Comparison of ENCODE assay signal across 17 cellular contexts in the genomic region with DNA sequence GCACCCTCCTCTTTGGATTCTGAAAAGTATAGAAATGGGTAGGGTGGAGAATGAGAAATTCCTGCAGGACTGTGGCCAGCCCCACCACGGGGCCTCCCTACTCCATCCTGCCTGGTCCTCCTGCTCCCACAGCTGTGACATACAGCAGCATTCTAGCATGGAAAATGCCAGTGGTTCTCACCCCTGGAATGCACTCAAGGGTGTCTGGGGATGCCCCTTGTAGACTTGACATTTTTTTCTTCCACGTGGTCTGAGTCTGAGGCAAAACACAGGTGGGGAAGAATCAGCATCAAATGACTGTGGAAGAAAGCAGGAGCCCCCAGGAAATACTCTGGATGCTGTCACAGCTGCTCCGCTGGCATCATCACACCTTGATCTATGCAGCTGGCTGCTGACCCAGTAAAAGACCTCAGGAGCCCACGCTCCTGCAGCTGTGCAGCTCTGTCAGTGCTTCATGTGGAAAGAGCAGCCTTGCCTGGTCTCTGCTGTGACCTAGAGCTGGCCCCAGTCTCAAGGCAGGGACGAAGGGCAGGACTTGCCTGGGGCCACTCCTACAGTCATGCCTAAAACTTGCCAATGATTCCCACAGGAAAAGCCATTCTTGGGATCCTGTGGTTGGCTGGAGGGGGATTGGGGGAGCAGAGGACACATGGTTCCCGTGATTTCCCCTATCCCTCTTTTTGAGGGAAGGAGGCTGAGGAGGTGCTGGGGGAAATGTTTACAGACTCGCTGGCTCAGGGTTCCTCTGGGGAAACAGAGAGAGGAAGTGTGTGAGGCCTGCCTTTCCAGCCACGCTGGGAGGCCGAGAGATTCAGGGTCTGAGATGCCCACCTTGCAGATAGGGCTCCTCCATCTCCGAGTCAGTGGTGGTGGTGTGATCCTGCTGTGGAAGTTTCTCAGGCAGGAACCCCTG. TPM values are rescaled to one million over a fixed set of nuclear protein-coding genes. Genes with fewer than 3 reads are reported as not detected.
A peak's percentile ranks its signal among the peaks of the same experiment; 100 is the strongest.
DNase-seq lines count a peak whose midpoint lies in the region; ATAC-seq, FAIRE-seq and TF ChIP-seq lines count a peak whose summit lies in the region.
"Had no signal": no experiment of that assay in that cellular context is flagged by ENCODE, and none has a peak within 500 bp of the region (broad histone marks: within the 10 kb centered on the region; RNA-seq: fewer than 3 reads in every experiment).

No MANE protein-coding gene starts in this region.

- no peak overlapping the region for H3K18ac ChIP-seq in neuronal stem cell (ENCODE audit: low read length)

- H3K27me3 ChIP-seq in astrocyte (ENCODE audit: insufficient read depth, low read length) (no peaks in the 10 kb centered on the region), layer of hippocampus (ENCODE audit: control insufficient read depth, insufficient read depth, low read length) (no peaks in the 10 kb centered on the region), skeletal muscle tissue (ENCODE audit: control insufficient read depth in 3 of 3, insufficient read depth in 3 of 3, low read length in 3 of 3) (no peaks in the 10 kb centered on the region), neuronal stem cell (ENCODE audit: control insufficient read depth in 3 of 3, insufficient read depth in 3 of 3, low read depth in 1 of 3, low read length in 3 of 3) (no peaks in the 10 kb centered on the region)
- H3K27me3 ChIP-seq: hepatocyte had no signal

- H3K4me1 ChIP-seq in astrocyte (ENCODE audit: insufficient read depth, low read length): peaks cover 40% of the 10 kb centered on the region
- peaks cover 51 to 85% (median 65%) of the 10 kb centered on the region in 3 donors for H3K4me1 ChIP-seq in skeletal muscle tissue (ENCODE audit: control insufficient read depth in 3 of 3, insufficient read depth in 3 of 3, low read length in 3 of 3)
- H3K4me1 ChIP-seq in neuronal stem cell (ENCODE audit: control insufficient read depth in 2 of 2, insufficient read depth in 1 of 2, low read depth in 1 of 2, low read length in 2 of 2): peaks cover 0 to 17% of the 10 kb centered on the region in 2 donors

- no peak overlapping the region for H2BK120ac ChIP-seq in neuronal stem cell (ENCODE audit: low read depth, low read length)

- no peak overlapping the region for H3K4ac ChIP-seq in neuronal stem cell (ENCODE audit: low read length)

- H3K36me3 ChIP-seq in astrocyte (ENCODE audit: insufficient read depth, low read length): peaks cover 82% of the 10 kb centered on the region
- H3K36me3 ChIP-seq in skeletal muscle tissue (ENCODE audit: control insufficient read depth in 3 of 3, insufficient read depth in 3 of 3, low read length in 3 of 3): peaks cover 45 to 59% (median 56%) of the 10 kb centered on the region in 3 donors
- peaks cover 68 to 98% of the 10 kb centered on the region in 2 donors for H3K36me3 ChIP-seq in neuronal stem cell (replicated peaks in 1 of 2; ENCODE audit: control insufficient read depth in 2 of 2, insufficient read depth in 2 of 2, low read length in 2 of 2)

- H3K9me3 ChIP-seq in astrocyte (ENCODE audit: insufficient read depth, low read depth, low read length) (no peaks in the 10 kb centered on the region), skeletal muscle tissue (ENCODE audit: control insufficient read depth in 3 of 3, low read length in 3 of 3) (no peaks in the 10 kb centered on the region), neuronal stem cell (replicated peaks in 1 of 2; ENCODE audit: control insufficient read depth in 2 of 2, insufficient read depth in 1 of 2, low read depth in 1 of 2, low read length in 2 of 2) (no peaks in the 10 kb centered on the region)
- H3K9me3 ChIP-seq: mucosa of descending colon had no signal

- TF ChIP-seq CTCF in astrocyte (IDR thresholded peaks at IDR 0.05; ENCODE audit: insufficient read depth, low read depth, low read length): no peak
- no peak for TF ChIP-seq CTCF in GM10248 (IDR thresholded peaks at IDR 0.05; ENCODE audit: control extremely low read depth, extremely low read depth, low read depth, missing control alignments)

- H3K9me3 Mint-ChIP-seq in astrocyte (ENCODE audit: unreplicated experiment): no peaks in the 10 kb centered on the region
- H3K9me3 Mint-ChIP-seq: activated CD8-positive, alpha-beta T cell treated with anti-CD3 and anti-CD28 coated beads for 36 hours; activated naive CD4-positive, alpha-beta T cell treated with anti-CD3 and anti-CD28 coated beads, Interleukin-2, amount 50 U/mL, for 24 hours had no signal

- no peak for ATAC-seq in GM18909 (IDR thresholded peaks at IDR 0.05; ENCODE audit: poor library complexity, unreplicated experiment)
- ATAC-seq: activated CD8-positive, alpha-beta T cell treated with anti-CD3 and anti-CD28 coated beads for 36 hours; mucosa of descending colon had no signal

- H3K4me3 ChIP-seq in astrocyte (ENCODE audit: insufficient read depth, low read depth, low read length): no peak overlapping the region
- peak overlapping the region in 2 of 3 donors; percentile 17 to 23 for H3K4me3 ChIP-seq in skeletal muscle tissue (ENCODE audit: low read length in 3 of 3)
- no peak overlapping the region for H3K4me3 ChIP-seq in neuronal stem cell (ENCODE audit: low read length in 2 of 2)
- H3K4me3 ChIP-seq: hepatocyte, mucosa of descending colon had no signal

- peaks cover 8% of the 10 kb centered on the region for H3K79me1 ChIP-seq in neuronal stem cell (ENCODE audit: low read depth, low read length)

- H3K27me3 Mint-ChIP-seq in astrocyte (ENCODE audit: low read depth, unreplicated experiment): no peaks in the 10 kb centered on the region
- H3K27me3 Mint-ChIP-seq: activated CD8-positive, alpha-beta T cell treated with anti-CD3 and anti-CD28 coated beads for 36 hours; activated naive CD4-positive, alpha-beta T cell treated with anti-CD3 and anti-CD28 coated beads, Interleukin-2, amount 50 U/mL, for 24 hours had no signal

- H3K4me2 ChIP-seq in astrocyte (ENCODE audit: low read length) (no peak overlapping the region), neuronal stem cell (ENCODE audit: insufficient read depth, low read length, poor library complexity, severe bottlenecking) (no peak overlapping the region)
- H3K4me2 ChIP-seq: hepatocyte had no signal

- no CpG with 5 or more reads among the region's 10 CpGs for WGBS in neuronal stem cell (ENCODE audit: extremely low coverage in 2 of 2, insufficient read length in 2 of 2, insufficient replicate concordance in 1 of 2), 2 donors

- H4K20me1 ChIP-seq in astrocyte (ENCODE audit: insufficient read depth, low read length): peaks cover 100% of the 10 kb centered on the region

- H3K27ac Mint-ChIP-seq in astrocyte (ENCODE audit: unreplicated experiment): peak overlapping the region; percentile 12
- H3K27ac Mint-ChIP-seq: activated CD8-positive, alpha-beta T cell treated with anti-CD3 and anti-CD28 coated beads for 36 hours; activated naive CD4-positive, alpha-beta T cell treated with anti-CD3 and anti-CD28 coated beads, Interleukin-2, amount 50 U/mL, for 24 hours had no signal

- H3K9ac ChIP-seq in astrocyte (ENCODE audit: low read length) (peak overlapping the region; percentile 37), skeletal muscle tissue (ENCODE audit: low read depth in 1 of 3, low read length in 3 of 3) (peak overlapping the region in 2 of 3 donors; percentile 34 to 71), neuronal stem cell (ENCODE audit: low read depth, low read length, poor library complexity) (no peak overlapping the region)

- H2AK5ac ChIP-seq in neuronal stem cell (ENCODE audit: low read depth, low read length): no peak overlapping the region

- H3K23ac ChIP-seq in neuronal stem cell (ENCODE audit: low read depth, low read length, poor library complexity): no peak overlapping the region

- no peak overlapping the region for H3K14ac ChIP-seq in neuronal stem cell (ENCODE audit: low read length)

- H3K79me2 ChIP-seq in astrocyte (ENCODE audit: insufficient read depth, low read length): peaks cover 87% of the 10 kb centered on the region

- POLR2A ChIA-PET in GM10248 (lab: Yijun Ruan, JAX): no interaction called here

- no peak overlapping the region for H2BK5ac ChIP-seq in neuronal stem cell (ENCODE audit: low read length)

- H3K4me1 Mint-ChIP-seq in astrocyte (ENCODE audit: low read depth, unreplicated experiment): peaks cover 80% of the 10 kb centered on the region

- H2AFZ ChIP-seq in astrocyte (ENCODE audit: low read depth, low read length): no peak overlapping the region
- H2AFZ ChIP-seq in neuronal stem cell (ENCODE audit: low read length): no peak overlapping the region
- H2AFZ ChIP-seq: hepatocyte had no signal

- no peak overlapping the region for H4K91ac ChIP-seq in neuronal stem cell (ENCODE audit: low read depth, low read length, poor library complexity)

- H3K27ac ChIP-seq in astrocyte (ENCODE audit: low read depth, low read length) (peak overlapping the region; percentile 44), layer of hippocampus (ENCODE audit: low read depth, low read length) (peak overlapping the region; percentile 58), skeletal muscle tissue (ENCODE audit: low read depth, low read length) (peak overlapping the region; percentile 81), neuronal stem cell (replicated peaks; ENCODE audit: low read length) (no peak overlapping the region)
- H3K27ac ChIP-seq: C4-2B had no signal

- no peak overlapping the region for H4K8ac ChIP-seq in neuronal stem cell (ENCODE audit: low read depth, low read length)

- no peak for FAIRE-seq in astrocyte (lab: Jason Lieb, UNC)

- H3K36me3 Mint-ChIP-seq in astrocyte (ENCODE audit: low read depth, unreplicated experiment): peaks cover 51% of the 10 kb centered on the region

- peak overlapping the region; percentile 50 for H3K4me3 Mint-ChIP-seq in astrocyte (ENCODE audit: unreplicated experiment)
- H3K4me3 Mint-ChIP-seq: activated CD8-positive, alpha-beta T cell treated with anti-CD3 and anti-CD28 coated beads for 36 hours; activated naive CD4-positive, alpha-beta T cell treated with anti-CD3 and anti-CD28 coated beads, Interleukin-2, amount 50 U/mL, for 24 hours had no signal

- no peak overlapping the region for H2BK15ac ChIP-seq in neuronal stem cell (ENCODE audit: low read length)

- CTCF ChIA-PET in GM10248 (lab: Yijun Ruan, JAX): interaction anchor here (1.4 to 1.8 kb wide), 2 partner anchors 10 to 11 kb away, joined by 3 to 7 read pairs; a partner anchor contains a TSS

- no peak overlapping the region for H2BK12ac ChIP-seq in neuronal stem cell (ENCODE audit: low read length)

- peak; percentile 68 for DNase-seq in ELR (ENCODE audit: low read depth)
- DNase-seq in astrocyte (ENCODE audit: low read depth): no peak
- DNase-seq in GM10248 (ENCODE audit: extremely low spot score): no peak
- DNase-seq in NCI-H1436 (lab: John Stamatoyannopoulos, UW): no peak
- DNase-seq in neuronal stem cell (ENCODE audit: low spot score): no peak
- DNase-seq: activated CD8-positive, alpha-beta T cell treated with anti-CD3 and anti-CD28 coated beads for 36 hours; GDM1; KG1; NCI-H2107 had no signal

RNA-seq across cellular contexts. Expression of a gene that starts 10.8 kb away (rescaled TPM):
- total RNA-seq in astrocyte (not detected in 2 replicates), skeletal muscle tissue (not detected)
- not detected for polyA plus RNA-seq in neuronal stem cell (2013, experiment 1 of 2)
- polyA plus RNA-seq in neuronal stem cell (2013, experiment 2 of 2): not detected
- total RNA-seq: activated CD8-positive, alpha-beta T cell treated with anti-CD3 and anti-CD28 coated beads for 36 hours; hepatocyte; mucosa of descending colon; T-helper 2 cell treated with Interferon-gamma antibody and Interleukin-4, amounts not matched to agents 100 ng/mL and 5 ng/mL, for 36 hours had no signal
- polyA plus RNA-seq: hepatocyte had no signal

Comparison
In these comparisons a context has a peak if more than half of its experiments do, and no peak if none do; other contexts are left out.
1. H3K4me3 ChIP-seq: peak in skeletal muscle tissue (2 of 3); none in astrocyte (single experiment) and neuronal stem cell (0 of 2).